ENCODE assay signal across 2 cellular contexts in genomic region chr21:27649746-27650145, GRCh38.
TF ChIP-seq lines count a peak whose summit lies in the region.

No MANE protein-coding gene starts in this region.

TF ChIP-seq in SK-N-SH, 30 proteins besides CTCF, POLR2A, EP300 and RAD21 (continued from another document):
- TF ChIP-seq ZBTB33 (IDR thresholded peaks at IDR 0.05; ENCODE audit: borderline replicate concordance, low read depth) (no peak), MEF2A (IDR thresholded peaks at IDR 0.05; ENCODE audit: borderline replicate concordance, low read depth) (no peak), FOXM1 (IDR thresholded peaks at IDR 0.05; ENCODE audit: low read depth) (no peak), MAX (IDR thresholded peaks at IDR 0.05; ENCODE audit: low read depth) (no peak), RCOR1 (IDR thresholded peaks at IDR 0.05; ENCODE audit: low read length) (no peak), POLR2AphosphoS5 (IDR thresholded peaks at IDR 0.05; ENCODE audit: low read depth, low read length) (no peak), GABPA (IDR thresholded peaks at IDR 0.05; ENCODE audit: low read depth) (no peak), SIN3A (IDR thresholded peaks at IDR 0.05; ENCODE audit: borderline replicate concordance, low read depth, low read length) (no peak), USF1 (IDR thresholded peaks at IDR 0.05; ENCODE audit: borderline replicate concordance, low read depth) (no peak), TCF12 (IDR thresholded peaks at IDR 0.05) (no peak), IRF3 (IDR thresholded peaks at IDR 0.05; ENCODE audit: low read depth, low read length) (no peak), GATA2 (CRISPR knock-in tag; IDR thresholded peaks at IDR 0.05) (no peak), ELF1 (IDR thresholded peaks at IDR 0.05) (no peak), REST (IDR thresholded peaks at IDR 0.05; ENCODE audit: low read depth, low read length) (no peak), NFIC (IDR thresholded peaks at IDR 0.05; ENCODE audit: borderline replicate concordance) (no peak), RXRA (IDR thresholded peaks at IDR 0.05; ENCODE audit: borderline replicate concordance, low read depth) (no peak)

TF ChIP-seq in SK-N-SH treated with all-trans-retinoic acid at 6 μM for 48 hours, 23 proteins besides CTCF, POLR2A, EP300 and RAD21 (continued from another document):
- TF ChIP-seq CSRNP3 (CRISPR knock-in tag; IDR thresholded peaks at IDR 0.05) (no peak), ISL1 (CRISPR knock-in tag; IDR thresholded peaks at IDR 0.05) (no peak), PATZ1 (CRISPR knock-in tag; IDR thresholded peaks at IDR 0.05; ENCODE audit: borderline replicate concordance) (no peak), POU6F1 (CRISPR knock-in tag; IDR thresholded peaks at IDR 0.05; ENCODE audit: borderline replicate concordance, low read depth) (no peak), BACH2 (CRISPR knock-in tag; IDR thresholded peaks at IDR 0.05; ENCODE audit: borderline replicate concordance) (no peak), SNAI2 (CRISPR knock-in tag; IDR thresholded peaks at IDR 0.05) (no peak), OSR1 (CRISPR knock-in tag; IDR thresholded peaks at IDR 0.05) (no peak), CREB5 (CRISPR knock-in tag; IDR thresholded peaks at IDR 0.05; ENCODE audit: low read depth) (no peak), ZC3H10 (CRISPR knock-in tag; IDR thresholded peaks at IDR 0.05) (no peak), RARB (CRISPR knock-in tag; IDR thresholded peaks at IDR 0.05) (no peak), PPARA (CRISPR knock-in tag; IDR thresholded peaks at IDR 0.05; ENCODE audit: borderline replicate concordance) (no peak), TOX (CRISPR knock-in tag; IDR thresholded peaks at IDR 0.05; ENCODE audit: borderline replicate concordance) (no peak), ZFP3 (CRISPR knock-in tag; IDR thresholded peaks at IDR 0.05) (no peak), ESRRG (CRISPR knock-in tag; IDR thresholded peaks at IDR 0.05) (no peak)
